In the genomic region with DNA sequence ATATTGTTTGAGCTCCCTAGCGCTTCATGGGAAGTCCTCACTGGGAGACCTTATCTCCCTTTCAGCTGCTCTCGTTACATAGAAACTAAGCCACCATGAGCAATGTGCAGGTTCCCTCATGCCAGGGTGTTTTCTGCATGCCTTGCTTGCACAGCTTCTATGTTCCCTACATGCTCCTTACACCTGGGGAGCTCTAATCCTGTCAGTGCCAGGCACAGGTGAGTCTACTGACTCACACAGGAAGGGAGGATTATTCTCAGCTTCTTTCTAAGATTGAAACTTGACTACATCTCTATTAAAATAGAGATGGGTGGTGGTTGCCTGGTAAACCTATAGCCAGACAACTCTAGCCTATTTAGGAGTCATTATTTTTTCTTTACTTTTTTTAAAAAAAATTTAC, we compare ENCODE assay signal across 28 cellular contexts.
"Had no signal": no experiment of that assay in that cellular context is flagged by ENCODE, and none has a peak within 500 bp of the region (broad histone marks: within the 10 kb centered on the region; RNA-seq: fewer than 3 reads in every experiment).

No MANE protein-coding gene starts in this region.

- DNase-seq: activated CD4-positive, alpha-beta memory T cell treated with anti-CD3 and anti-CD28 coated beads for 36 hours; activated CD4-positive, alpha-beta T cell treated with anti-CD3 and anti-CD28 coated beads for 36 hours; activated CD4-positive, alpha-beta T cell treated with anti-CD3 and anti-CD28 coated beads, Interleukin-2, amount 10 ng/mL, durations not matched to agents 24 days and 14 days; activated CD4-positive, CD25-positive, alpha-beta regulatory T cell; activated CD4-positive, CD25-positive, alpha-beta regulatory T cell treated with anti-CD3 and anti-CD28 coated beads, Interleukin-2, amount 50 U/mL, for 72 hours; activated CD8-positive, alpha-beta memory T cell treated with anti-CD3 and anti-CD28 coated beads, Interleukin-2, amount 10 ng/mL, durations not matched to agents 7 days and 5 days; activated CD8-positive, alpha-beta memory T cell treated with anti-CD3 and anti-CD28 coated beads, Interleukin-2, amount 50 U/mL, for 4 hours; activated CD8-positive, alpha-beta T cell treated with anti-CD3 and anti-CD28 coated beads, Interleukin-2, amount 10 ng/mL, durations not matched to agents 7 days and 5 days; activated effector memory CD4-positive, alpha-beta T cell treated with anti-CD3 and anti-CD28 coated beads, Interleukin-2, amount 50 U/mL, for 16 hours; activated naive CD4-positive, alpha-beta T cell treated with anti-CD3 and anti-CD28 coated beads for 36 hours; activated naive CD8-positive, alpha-beta T cell treated with anti-CD3 and anti-CD28 coated beads for 36 hours; activated naive CD8-positive, alpha-beta T cell treated with anti-CD3 and anti-CD28 coated beads, Interleukin-2, amount 50 U/mL, for 24 hours; activated T-cell treated with anti-CD3 and anti-CD28 coated beads, Interleukin-2, amount 50 U/mL, for 1 hour; activated T-cell treated with anti-CD3 and anti-CD28 coated beads, Interleukin-2, amount 50 U/mL, for 48 hours; adrenal gland; amygdala; aorta; body of pancreas; dorsolateral prefrontal cortex; effector memory CD4-positive, alpha-beta T cell; endodermal cell; foreskin fibroblast; gastrocnemius medialis; glutamatergic neuron; heart left ventricle; hypothalamus; T-helper 2 cell had no signal

- H3K9me3 ChIP-seq: adrenal gland, body of pancreas, gastrocnemius medialis, heart left ventricle had no signal

- H3K27ac ChIP-seq: adrenal gland, body of pancreas, coronary artery, dorsolateral prefrontal cortex, gastrocnemius medialis, heart left ventricle had no signal

- H3K4me1 ChIP-seq: adrenal gland, body of pancreas, gastrocnemius medialis, heart left ventricle had no signal

- H3K36me3 ChIP-seq: adrenal gland, gastrocnemius medialis, heart left ventricle had no signal

- H3K27me3 ChIP-seq: adrenal gland, body of pancreas, dorsolateral prefrontal cortex, gastrocnemius medialis, heart left ventricle had no signal

- H3K4me3 ChIP-seq: adrenal gland, body of pancreas, coronary artery, dorsolateral prefrontal cortex, gastrocnemius medialis, heart left ventricle had no signal

- ATAC-seq: activated CD4-positive, alpha-beta T cell treated with anti-CD3 and anti-CD28 coated beads for 36 hours; activated CD8-positive, alpha-beta memory T cell treated with anti-CD3 and anti-CD28 coated beads, Interleukin-2, amount 10 ng/mL, durations not matched to agents 7 days and 5 days; activated CD8-positive, alpha-beta T cell treated with anti-CD3 and anti-CD28 coated beads, Interleukin-2, amount 10 ng/mL, durations not matched to agents 7 days and 5 days; activated naive CD8-positive, alpha-beta T cell treated with anti-CD3 and anti-CD28 coated beads, Interleukin-2, amount 50 U/mL, for 24 hours; body of pancreas; gastrocnemius medialis; heart left ventricle had no signal
